ENCODE assay signal across 8 cellular contexts in the genomic region with DNA sequence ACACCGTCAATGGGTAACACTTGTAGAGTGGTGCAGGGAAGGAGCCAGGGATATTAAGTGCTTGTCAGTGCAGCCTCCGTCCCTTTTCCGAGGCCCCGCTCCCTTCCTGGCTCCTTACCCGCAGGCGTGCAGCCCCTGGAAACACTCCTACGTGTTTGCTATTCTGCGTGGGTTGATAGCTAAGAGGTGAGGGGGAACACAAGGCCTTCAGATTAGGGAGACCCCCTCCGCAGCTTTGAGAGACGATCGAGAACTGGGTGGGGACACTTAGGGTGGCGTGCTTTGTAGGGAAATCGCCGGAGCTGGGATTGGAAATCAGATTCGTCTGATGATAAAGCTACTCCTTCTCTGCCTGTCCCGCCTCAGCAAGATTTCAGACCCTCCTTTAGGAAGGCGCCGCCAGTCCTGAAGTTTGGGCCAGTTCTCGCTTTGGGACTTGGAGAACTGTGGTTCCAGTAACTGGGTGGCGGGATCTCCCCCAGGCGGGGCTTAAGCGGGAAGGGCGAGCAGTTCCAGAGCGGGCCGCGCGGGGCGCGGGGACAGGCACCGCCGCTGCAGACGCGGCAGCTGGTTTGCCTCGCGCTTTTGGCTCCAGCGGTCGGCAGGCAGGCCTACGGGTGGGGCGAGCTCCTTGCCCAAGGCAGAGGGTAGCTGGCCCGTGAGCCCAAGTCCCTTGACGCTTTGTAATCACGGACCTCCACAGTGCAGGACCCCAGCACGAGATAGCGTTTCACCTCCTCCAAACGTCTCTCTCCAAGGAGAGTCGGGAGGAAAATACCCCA. TPM values are rescaled to one million over a fixed set of nuclear protein-coding genes. Genes with fewer than 3 reads are reported as not detected.
DNase-seq lines count a peak whose midpoint lies in the region; ATAC-seq, FAIRE-seq and TF ChIP-seq lines count a peak whose summit lies in the region.

No MANE protein-coding gene starts in this region.

- POLR2A ChIA-PET in T-cell (lab: Charles Lee), result interaction anchor here in 1 of 2 donors (0.6 kb wide), 1 partner anchor 1428 kb away, joined by 3 read pairs; no protein-coding TSS in a partner anchor

- peak overlapping the region; percentile 90 for H2AFZ ChIP-seq in astrocyte (ENCODE audit: low read depth, low read length)

- peak overlapping the region; percentile 87 to 97 (median 88) for H3K4me3 Mint-ChIP-seq in T-cell
- no peak overlapping the region for H3K4me3 Mint-ChIP-seq in astrocyte (ENCODE audit: unreplicated experiment)

- H3K4me3 ChIP-seq in astrocyte (ENCODE audit: insufficient read depth, low read depth, low read length) (peak overlapping the region; percentile 65), retinal pigment epithelial cell (ENCODE audit: low read length) (peak overlapping the region; percentile 59)

- H3K4me1 Mint-ChIP-seq in T-cell (peaks cover 20 to 21% (median 20%) of the 10 kb centered on the region in 3 donors), astrocyte (ENCODE audit: low read depth, unreplicated experiment) (peaks cover 9% of the 10 kb centered on the region)

- DNase-seq in EH (ENCODE audit: low read depth), result peak; percentile 70
- peak; percentile 35 for DNase-seq in H4 (ENCODE audit: low spot score)
- DNase-seq in M059J (ENCODE audit: low read depth), result peak; percentile 66
- DNase-seq in T-cell, result peak in 33 of 34 experiments; percentile 11 to 55 (median 31)
- DNase-seq in astrocyte (ENCODE audit: low read depth), result peak; percentile 33
- DNase-seq in hippocampal formation (lab: John Stamatoyannopoulos, UW), result peak; percentile 54 to 64
- DNase-seq in retinal pigment epithelial cell (ENCODE audit: low read depth), result no peak

- H3K27ac ChIP-seq in astrocyte (ENCODE audit: low read depth, low read length), result no peak overlapping the region

- H3K9me3 Mint-ChIP-seq in T-cell (no peaks in the 10 kb centered on the region), astrocyte (ENCODE audit: unreplicated experiment) (peaks cover 10% of the 10 kb centered on the region)

- no peaks in the 10 kb centered on the region for H3K79me2 ChIP-seq in astrocyte (ENCODE audit: insufficient read depth, low read length)

- TF ChIP-seq CTCF in astrocyte (IDR thresholded peaks at IDR 0.05; ENCODE audit: insufficient read depth, low read depth, low read length), result peak; percentile 51
- peak; percentile 70 for TF ChIP-seq CTCF in retinal pigment epithelial cell (conservative IDR thresholded peaks at IDR 0.05; ENCODE audit: low read depth, low read length)

- peaks cover 3% of the 10 kb centered on the region for H3K4me1 ChIP-seq in astrocyte (ENCODE audit: insufficient read depth, low read length)

- no peaks in the 10 kb centered on the region for H3K36me3 ChIP-seq in astrocyte (ENCODE audit: insufficient read depth, low read length)

- CTCF ChIA-PET in T-cell (lab: Charles Lee), result interaction anchor here (0.5 to 0.6 kb wide), 3 partner anchors 11 to 1571 kb away, joined by 3 to 4 read pairs (median 3); no protein-coding TSS in a partner anchor

- H3K27me3 ChIP-seq in astrocyte (ENCODE audit: insufficient read depth, low read length), result peaks cover 29% of the 10 kb centered on the region

- H3K36me3 Mint-ChIP-seq in T-cell (no peaks in the 10 kb centered on the region), astrocyte (ENCODE audit: low read depth, unreplicated experiment) (peaks cover 5% of the 10 kb centered on the region)

- ATAC-seq in T-cell (replicated peaks in 1 of 4) (peak; percentile 77 to 94 (median 92)), HG03439 (IDR thresholded peaks at IDR 0.05; ENCODE audit: unreplicated experiment) (no peak)

- no peaks in the 10 kb centered on the region for H3K9me3 ChIP-seq in astrocyte (ENCODE audit: insufficient read depth, low read depth, low read length)

- H3K9ac ChIP-seq in astrocyte (ENCODE audit: low read length), result peak overlapping the region; percentile 73

- peak overlapping the region; percentile 96 for H3K4me2 ChIP-seq in astrocyte (ENCODE audit: low read length)

- peaks cover 34 to 50% of the 10 kb centered on the region in 2 donors for H3K27me3 Mint-ChIP-seq in T-cell
- peaks cover 52% of the 10 kb centered on the region for H3K27me3 Mint-ChIP-seq in astrocyte (ENCODE audit: low read depth, unreplicated experiment)

- no peaks in the 10 kb centered on the region for H4K20me1 ChIP-seq in astrocyte (ENCODE audit: insufficient read depth, low read length)

- no peak for FAIRE-seq in astrocyte (lab: Jason Lieb, UNC)

- no peak overlapping the region for H3K27ac Mint-ChIP-seq in T-cell
- H3K27ac Mint-ChIP-seq in astrocyte (ENCODE audit: unreplicated experiment), result no peak overlapping the region

RNA-seq across cellular contexts. Expression of a gene that starts 8.0 kb away (rescaled TPM):
- not detected in 2 replicates for total RNA-seq in H4 (2014; rRNA removed; shearing (Covaris generic))
- 0.12 and 0.42 TPM in 2 replicates for total RNA-seq in M059J (2014; rRNA removed; shearing (Covaris generic))
- total RNA-seq in T-cell, result under 1 TPM in 1 of 5 donors, not detected in 4; 0.09 TPM
- total RNA-seq in astrocyte, result not detected in 2 replicates

RNA-seq across cellular contexts. Expression of a gene that starts 48.2 kb away (rescaled TPM):
- 3.8 and 5.7 TPM in 2 replicates for total RNA-seq in H4 (2014; rRNA removed; shearing (Covaris generic))
- 2.8 and 18.5 TPM in 2 replicates for total RNA-seq in M059J (2014; rRNA removed; shearing (Covaris generic))
- total RNA-seq in T-cell (under 1 TPM in 1 of 5 donors, not detected in 4; 0.23 TPM), astrocyte (2.2 and 2.7 TPM in 2 replicates)
